Comparison of ENCODE assay signal across 1 cellular context in genomic region chr15:79595995-79596622, GRCh38.
A peak's percentile ranks its signal among the peaks of the same experiment; 100 is the strongest.
TF ChIP-seq lines count a peak whose summit lies in the region.

No MANE protein-coding gene starts in this region.

TF ChIP-seq in GM12878, 131 proteins besides CTCF, POLR2A, EP300 and RAD21 (continued from another document):
- no peak for TF ChIP-seq BCLAF1 (IDR thresholded peaks at IDR 0.05)
- no peak for TF ChIP-seq MLLT1 (IDR thresholded peaks at IDR 0.05)
- peak; percentile 67; the same call in 1 of the 2 replicates for TF ChIP-seq YY1 (IDR thresholded peaks at IDR 0.05; ENCODE audit: low read depth, low read length)
- no peak for TF ChIP-seq MYB (IDR thresholded peaks at IDR 0.05; ENCODE audit: borderline replicate concordance, low read depth, low read length)
- TF ChIP-seq CEBPB (IDR thresholded peaks at IDR 0.05; ENCODE audit: borderline replicate concordance in 1 of 2, low read depth in 2 of 2, low read length in 2 of 2), result no peak
- TF ChIP-seq IKZF2 (IDR thresholded peaks at IDR 0.05), result no peak
- no peak for TF ChIP-seq ZNF274 (IDR thresholded peaks at IDR 0.05; ENCODE audit: insufficient read depth, insufficient read length)
- no peak for TF ChIP-seq TBL1XR1 (IDR thresholded peaks at IDR 0.05; ENCODE audit: low read depth, low read length)
- no peak for TF ChIP-seq CHD1 (IDR thresholded peaks at IDR 0.05; ENCODE audit: low read depth, low read length)
- no peak for TF ChIP-seq MXI1 (IDR thresholded peaks at IDR 0.05; ENCODE audit: low read depth, low read length)
- TF ChIP-seq KLF5 (IDR thresholded peaks at IDR 0.05; ENCODE audit: partially characterized antibody), result no peak
- TF ChIP-seq IRF4 (IDR thresholded peaks at IDR 0.05; ENCODE audit: low read depth, low read length), result peak; percentile 63; the same call in 1 of the 2 replicates
- no peak for TF ChIP-seq ZNF622 (IDR thresholded peaks at IDR 0.05)
- 0 out of 2 replicates have a peak, but pooled peaks have one; percentile 59 for TF ChIP-seq CBFB (IDR thresholded peaks at IDR 0.05; ENCODE audit: low read depth)
- no peak for TF ChIP-seq RCOR1 (conservative IDR thresholded peaks at IDR 0.05; ENCODE audit: low read depth, low read length)
- no peak for TF ChIP-seq ZSCAN29 (IDR thresholded peaks at IDR 0.05)
- TF ChIP-seq SUZ12 (IDR thresholded peaks at IDR 0.05; ENCODE audit: unreplicated experiment), result no peak
- no peak for TF ChIP-seq MEF2B (IDR thresholded peaks at IDR 0.05; ENCODE audit: partially characterized antibody, poor library complexity, severe bottlenecking)
- no peak for TF ChIP-seq SP1 (IDR thresholded peaks at IDR 0.05; ENCODE audit: low read depth, low read length)
- no peak for TF ChIP-seq FOXM1 (IDR thresholded peaks at IDR 0.05; ENCODE audit: low read depth, low read length)
- TF ChIP-seq RELA (IDR thresholded peaks at IDR 0.05; ENCODE audit: borderline replicate concordance, partially characterized antibody), result no peak
- no peak for TF ChIP-seq CBX3 (IDR thresholded peaks at IDR 0.05; ENCODE audit: borderline replicate concordance, low read depth)
- TF ChIP-seq SMARCA5 (IDR thresholded peaks at IDR 0.05), result peak; percentile 82
- peak; percentile 42; the same call in 1 of the 2 replicates for TF ChIP-seq USF2 (IDR thresholded peaks at IDR 0.05; ENCODE audit: borderline replicate concordance, low read depth, low read length)
